ENCODE assay signal across 1 cellular context in genomic region chr2:95284886-95285541, GRCh38.
TF ChIP-seq lines count a peak whose summit lies in the region.

No MANE protein-coding gene starts in this region.

TF ChIP-seq in GM23338, 12 proteins besides CTCF, POLR2A, EP300 and RAD21:
- peak; percentile 72 for TF ChIP-seq REST (IDR thresholded peaks at IDR 0.05; ENCODE audit: unreplicated experiment)
- TF ChIP-seq STAT1 (IDR thresholded peaks at IDR 0.05; ENCODE audit: unreplicated experiment), result no peak
- TF ChIP-seq ZNF331 (CRISPR knock-in tag; IDR thresholded peaks at IDR 0.05; ENCODE audit: low read depth), result no peak
- no peak for TF ChIP-seq POLR2AphosphoS5 (IDR thresholded peaks at IDR 0.05; ENCODE audit: low read depth)
- TF ChIP-seq ZNF462 (CRISPR knock-in tag; IDR thresholded peaks at IDR 0.05), result no peak
- no peak for TF ChIP-seq ETS1 (IDR thresholded peaks at IDR 0.05)
- TF ChIP-seq EZH2phosphoT487 (IDR thresholded peaks at IDR 0.05; ENCODE audit: unreplicated experiment), result no peak
- TF ChIP-seq EZH2 (IDR thresholded peaks at IDR 0.05; ENCODE audit: low read depth, unreplicated experiment), result no peak
